1 cellular context compared by ENCODE assay signal in genomic region chr16:30046588-30046987, GRCh38.
TF ChIP-seq lines count a peak whose summit lies in the region.

No MANE protein-coding gene starts in this region.

TF ChIP-seq in HepG2, 621 proteins besides CTCF, POLR2A, EP300 and RAD21:
- TF ChIP-seq ZMYM3 (CRISPR knock-in tag; IDR thresholded peaks at IDR 0.05), result peak; percentile 86
- 0 out of 2 replicates have a peak, but pooled peaks have one; percentile 29 for TF ChIP-seq ZNF615 (CRISPR knock-in tag; IDR thresholded peaks at IDR 0.05; ENCODE audit: borderline replicate concordance)
- TF ChIP-seq ZNF235 (CRISPR knock-in tag; IDR thresholded peaks at IDR 0.05; ENCODE audit: borderline replicate concordance), result no peak
- TF ChIP-seq ZNF768 (CRISPR knock-in tag; IDR thresholded peaks at IDR 0.05), result peak; percentile 99
- peak; percentile 31; the same call in 1 of the 2 replicates for TF ChIP-seq RCOR2 (CRISPR knock-in tag; IDR thresholded peaks at IDR 0.05)
- TF ChIP-seq KLF13 (CRISPR knock-in tag; IDR thresholded peaks at IDR 0.05), result 0 out of 2 replicates have a peak, but pooled peaks have one; percentile 52
- TF ChIP-seq KLF16 (CRISPR knock-in tag; IDR thresholded peaks at IDR 0.05), result no peak
TF ChIP-seq in HepG2: peak in this region for 5.
